ENCODE assay signal across 29 cellular contexts in the genomic region with DNA sequence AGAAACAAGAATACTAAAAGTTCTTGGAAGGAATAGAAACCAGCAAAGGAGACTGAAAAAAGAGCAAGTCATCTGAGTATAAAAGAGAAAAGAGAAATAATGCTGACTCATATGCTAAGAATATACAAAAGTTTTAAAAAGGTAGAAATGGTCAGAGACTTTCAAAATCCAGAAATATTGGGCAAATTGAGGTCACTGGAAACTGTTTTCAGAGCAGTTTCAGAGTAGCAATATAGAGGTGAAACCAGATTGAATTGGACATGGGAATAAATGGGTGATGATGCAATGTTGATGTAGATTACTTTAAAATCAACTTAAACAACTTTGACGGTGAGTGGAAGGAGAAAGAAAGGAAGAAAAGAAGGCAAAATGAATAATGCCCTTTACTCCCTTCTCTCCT. TPM values are rescaled to one million over a fixed set of nuclear protein-coding genes. Genes with fewer than 3 reads are reported as not detected.
DNase-seq lines count a peak whose midpoint lies in the region; ATAC-seq, FAIRE-seq and TF ChIP-seq lines count a peak whose summit lies in the region.
"Had no signal": no experiment of that assay in that cellular context is flagged by ENCODE, and none has a peak within 500 bp of the region (broad histone marks: within the 10 kb centered on the region; RNA-seq: fewer than 3 reads in every experiment).

No MANE protein-coding gene starts in this region.

- no peak overlapping the region for H3K4me2 ChIP-seq in SU-DHL-6 (ENCODE audit: low read depth, low read length, poor library complexity, severe bottlenecking)
- H3K4me2 ChIP-seq: neural progenitor cell had no signal

- no peaks in the 10 kb centered on the region for H4K20me1 ChIP-seq in SU-DHL-6 (ENCODE audit: low read depth, low read length)

- intact Hi-C loops in natural killer cell (cut with micrococcal nuclease) (no loop called here), breast epithelium (cut with DNase I; ENCODE audit: low total_unique reads) (no loop called here)

- peaks cover 8% of the 10 kb centered on the region for H3K4me1 ChIP-seq in ACC112 (ENCODE audit: control insufficient read depth, insufficient read depth, low read length, unreplicated experiment)
- no peaks in the 10 kb centered on the region for H3K4me1 ChIP-seq in breast epithelium
- H3K4me1 ChIP-seq in suprapubic skin: peaks cover 18% of the 10 kb centered on the region
- H3K4me1 ChIP-seq: colonic mucosa had no signal

- H3K79me2 ChIP-seq in ACC112 (ENCODE audit: control insufficient read depth, insufficient read depth, low read length, unreplicated experiment): peaks cover 26% of the 10 kb centered on the region
- peaks cover 20% of the 10 kb centered on the region for H3K79me2 ChIP-seq in SU-DHL-6 (ENCODE audit: insufficient read depth, low read length)

- no peaks in the 10 kb centered on the region for H3K9me2 ChIP-seq in SU-DHL-6 (replicated peaks; ENCODE audit: insufficient read depth, low read length)

- TF ChIP-seq EP300 in suprapubic skin (IDR thresholded peaks at IDR 0.05): no peak

- no peak for TF ChIP-seq CTCF in D721Med (IDR thresholded peaks at IDR 0.05; ENCODE audit: insufficient read depth, missing control alignments)
- no peak for TF ChIP-seq CTCF in SU-DHL-6 (IDR thresholded peaks at IDR 0.05; ENCODE audit: insufficient read depth, low read length, poor library complexity, severe bottlenecking)
- no peak for TF ChIP-seq CTCF in natural killer cell (IDR thresholded peaks at IDR 0.05)
- TF ChIP-seq CTCF in breast epithelium (IDR thresholded peaks at IDR 0.05): no peak
- TF ChIP-seq CTCF in suprapubic skin (IDR thresholded peaks at IDR 0.05): no peak

- H3K36me3 Mint-ChIP-seq in natural killer cell: no peaks in the 10 kb centered on the region
- H3K36me3 Mint-ChIP-seq: stimulated activated effector memory CD8-positive, alpha-beta T cell treated with anti-CD3 and anti-CD28 coated beads, Interleukin-12 subunit alpha, Interleukin-12 subunit beta, amount 100 ng/mL, for 72 hours had no signal

- H3K9ac ChIP-seq in SU-DHL-6 (ENCODE audit: low read length): no peak overlapping the region
- H3K9ac ChIP-seq: neural progenitor cell had no signal

- no peak for DNase-seq in D721Med (ENCODE audit: insufficient read length, low spot score)
- DNase-seq in natural killer cell: no peak
- DNase-seq in breast epithelium (ENCODE audit: low spot score in 2 of 2): no peak
- no peak for DNase-seq in suprapubic skin (ENCODE audit: low spot score in 2 of 2)
- DNase-seq: activated CD4-positive, alpha-beta T cell treated with anti-CD3 and anti-CD28 coated beads, Interleukin-2, amount 10 ng/mL, durations not matched to agents 24 days and 14 days; activated naive CD4-positive, alpha-beta T cell treated with Interleukin-2 at 50 U/mL for 16 hours; activated T-cell treated with anti-CD3 and anti-CD28 coated beads, Interleukin-2, amount 50 U/mL, for 72 hours; colonic mucosa; DMS 273 treated with DMSO at 0.1 percent for 48 hours; effector memory CD8-positive, alpha-beta T cell; H9; midbrain; NCI-H1694; NCI-H2171; NCI-H510A; posterior cingulate gyrus; SHP77; stimulated activated CD4-positive, alpha-beta T cell treated with anti-CD3 and anti-CD28 coated beads, Interleukin-4, amount 100 ng/mL, for 24 hours; SW 1271; T1000 had no signal

- peaks cover 14 to 21% of the 10 kb centered on the region in 2 donors for H3K27me3 Mint-ChIP-seq in natural killer cell (ENCODE audit: low read depth in 2 of 2)

- H3K36me3 ChIP-seq in ACC112 (ENCODE audit: insufficient read depth, low read length) (no peaks in the 10 kb centered on the region), SU-DHL-6 (ENCODE audit: low read length) (no peaks in the 10 kb centered on the region; the same call in 1 of the 2 replicates), breast epithelium (no peaks in the 10 kb centered on the region), suprapubic skin (no peaks in the 10 kb centered on the region)
- H3K36me3 ChIP-seq: colonic mucosa, neural progenitor cell, upper lobe of left lung had no signal

- H3K27ac ChIP-seq in ACC112 (ENCODE audit: low read depth, low read length): no peak overlapping the region
- H3K27ac ChIP-seq in SU-DHL-6 (ENCODE audit: low read depth, low read length): no peak overlapping the region
- no peak overlapping the region for H3K27ac ChIP-seq in breast epithelium
- H3K27ac ChIP-seq in suprapubic skin: no peak overlapping the region
- H3K27ac ChIP-seq: C4-2B, colonic mucosa, neural progenitor cell, upper lobe of left lung had no signal

- WGBS in suprapubic skin: 81% methylated on average over 1 of the region's 1 CpG

- H3K9me3 ChIP-seq in SU-DHL-6 (ENCODE audit: insufficient read depth, low read length) (no peaks in the 10 kb centered on the region), breast epithelium (no peaks in the 10 kb centered on the region), suprapubic skin (no peaks in the 10 kb centered on the region)
- H3K9me3 ChIP-seq: colonic mucosa, upper lobe of left lung had no signal

- H3K27ac Mint-ChIP-seq in natural killer cell: no peak overlapping the region
- H3K27ac Mint-ChIP-seq: H9, neural progenitor cell had no signal

- ATAC-seq in natural killer cell (no peak), HG02678 (IDR thresholded peaks at IDR 0.05; ENCODE audit: unreplicated experiment) (no peak)
- ATAC-seq: activated T-cell treated with anti-CD3 and anti-CD28 coated beads, Interleukin-2, amount 50 U/mL, for 72 hours; effector memory CD8-positive, alpha-beta T cell; sciatic nerve; stimulated activated effector memory CD8-positive, alpha-beta T cell treated with anti-CD3 and anti-CD28 coated beads, Interleukin-12 subunit alpha, Interleukin-12 subunit beta, amount 100 ng/mL, for 72 hours had no signal

- H3K9me3 Mint-ChIP-seq in natural killer cell: peaks cover 0 to 5% of the 10 kb centered on the region in 2 donors

- peak; percentile 16 for FAIRE-seq in D721Med (lab: Jason Lieb, UNC)
- FAIRE-seq: GM12892 had no signal

- H2AFZ ChIP-seq in ACC112 (ENCODE audit: low read length, unreplicated experiment): peak overlapping the region; percentile 73
- H2AFZ ChIP-seq in SU-DHL-6 (ENCODE audit: low read depth, low read length, severe bottlenecking): peak overlapping the region; percentile 43
- H2AFZ ChIP-seq: neural progenitor cell had no signal

- H3K4me1 Mint-ChIP-seq in natural killer cell: peaks cover 29 to 32% of the 10 kb centered on the region in 2 donors

- peak overlapping the region; percentile 33 for H3K4me3 Mint-ChIP-seq in natural killer cell

- H3K4me3 ChIP-seq in ACC112 (ENCODE audit: low read depth, low read length) (no peak overlapping the region), SU-DHL-6 (ENCODE audit: insufficient read depth, low read length, poor library complexity, severe bottlenecking) (no peak overlapping the region), breast epithelium (no peak overlapping the region), suprapubic skin (no peak overlapping the region)
- H3K4me3 ChIP-seq: colonic mucosa, neural progenitor cell, upper lobe of left lung had no signal

- no peaks in the 10 kb centered on the region for H3F3A ChIP-seq in SU-DHL-6 (ENCODE audit: insufficient read depth)

- TF ChIP-seq POLR2A in breast epithelium (IDR thresholded peaks at IDR 0.05) (no peak), suprapubic skin (IDR thresholded peaks at IDR 0.05) (no peak)

- H3K27me3 ChIP-seq in ACC112 (ENCODE audit: insufficient read depth, low read length): no peaks in the 10 kb centered on the region
- H3K27me3 ChIP-seq in SU-DHL-6 (ENCODE audit: low read length): no peaks in the 10 kb centered on the region
- H3K27me3 ChIP-seq in breast epithelium: peaks cover 0 to 11% of the 10 kb centered on the region in 2 donors
- H3K27me3 ChIP-seq in suprapubic skin: peaks cover 47% of the 10 kb centered on the region
- H3K27me3 ChIP-seq: colonic mucosa, upper lobe of left lung had no signal

RNA-seq across cellular contexts. Expression of a gene that starts 1.8 kb away (rescaled TPM):
- total RNA-seq in natural killer cell (10 to 100 TPM; 19.6 to 32.7 (median 24.1) TPM), breast epithelium (10 to 100 TPM; 26.2 to 32.1 (median 28.2) TPM), suprapubic skin (10 to 100 TPM in 3 of 4 donors, 1 to 10 TPM in 1; 9.3 to 18.3 (median 14.2) TPM)

RNA-seq across cellular contexts. Expression of a gene that starts 33.6 kb away (rescaled TPM):
- total RNA-seq in natural killer cell (10 to 100 TPM; 68.1 to 75.3 (median 72.1) TPM), breast epithelium (10 to 100 TPM; 60.5 to 84.0 (median 72.4) TPM), suprapubic skin (100 to 1,000 TPM in 1 of 4 donors, 10 to 100 TPM in 3; 27.9 to 116 (median 36.0) TPM)
